8 cellular contexts compared by ENCODE assay signal in genomic region chr6:163180874-163181541, GRCh38.
DNase-seq lines count a peak whose midpoint lies in the region; TF ChIP-seq lines count a peak whose summit lies in the region.

No MANE protein-coding gene starts in this region.

- H3K9me3 Mint-ChIP-seq in CD14-positive monocyte = peaks cover 0 to 2% (median 0%) of the 10 kb centered on the region in 7 donors

- H3K27me3 Mint-ChIP-seq in CD14-positive monocyte (ENCODE audit: low read depth in 3 of 3) = peaks cover 2 to 3% (median 2%) of the 10 kb centered on the region in 3 donors

- no peak overlapping the region for H3K4me3 ChIP-seq in skeletal muscle cell (ENCODE audit: low read depth, low read length)

- peak overlapping the region; percentile 81 for H3K27ac ChIP-seq in angular gyrus (ENCODE audit: low read depth, low read length)

- DNase-seq in CD14-positive monocyte (ENCODE audit: low spot score) (peak; percentile 60), HT1080 (ENCODE audit: low read depth) (peak; percentile 57), hepatic stellate cell (ENCODE audit: low spot score) (peak; percentile 32), skeletal muscle cell (ENCODE audit: low read depth) (peak; percentile 14), cortex of kidney (lab: John Stamatoyannopoulos, UW) (no peak), ACHN (no peak), NCI-H2081 treated with DMSO at 0.1 percent for 48 hours (lab: John Stamatoyannopoulos, UW) (no peak)

- intact Hi-C loops in CD14-positive monocyte (cut with micrococcal nuclease) = loop anchor here in 1 of 2 donors (5.0 kb wide), 1 partner anchor 781 kb away; no protein-coding TSS in a partner anchor

- H3K36me3 Mint-ChIP-seq in CD14-positive monocyte = no peaks in the 10 kb centered on the region

- H3K4me1 Mint-ChIP-seq in CD14-positive monocyte = peaks cover 9% of the 10 kb centered on the region

- in situ Hi-C loops in ACHN (cut with HindIII; ENCODE audit: low pct_ligation_motif_present, low pct_unique_long_range_greater_than_20kb, low sequenced_read_pairs) = no loop called here

- H3K27ac Mint-ChIP-seq in CD14-positive monocyte = no peak overlapping the region

- peak; percentile 74 for TF ChIP-seq CTCF in CD14-positive monocyte (IDR thresholded peaks at IDR 0.05)

- no peak overlapping the region for H3K4me3 Mint-ChIP-seq in CD14-positive monocyte

Comparison
In these comparisons a context has a peak if more than half of its experiments do, and no peak if none do; other contexts are left out.
1. DNase-seq: peak in CD14-positive monocyte (single experiment), HT1080 (single experiment), hepatic stellate cell (single experiment) and skeletal muscle cell (single experiment); none in cortex of kidney (single experiment), ACHN (single experiment) and NCI-H2081 treated with DMSO at 0.1 percent for 48 hours (single experiment).